ENCODE assay signal across 12 cellular contexts in the genomic region with DNA sequence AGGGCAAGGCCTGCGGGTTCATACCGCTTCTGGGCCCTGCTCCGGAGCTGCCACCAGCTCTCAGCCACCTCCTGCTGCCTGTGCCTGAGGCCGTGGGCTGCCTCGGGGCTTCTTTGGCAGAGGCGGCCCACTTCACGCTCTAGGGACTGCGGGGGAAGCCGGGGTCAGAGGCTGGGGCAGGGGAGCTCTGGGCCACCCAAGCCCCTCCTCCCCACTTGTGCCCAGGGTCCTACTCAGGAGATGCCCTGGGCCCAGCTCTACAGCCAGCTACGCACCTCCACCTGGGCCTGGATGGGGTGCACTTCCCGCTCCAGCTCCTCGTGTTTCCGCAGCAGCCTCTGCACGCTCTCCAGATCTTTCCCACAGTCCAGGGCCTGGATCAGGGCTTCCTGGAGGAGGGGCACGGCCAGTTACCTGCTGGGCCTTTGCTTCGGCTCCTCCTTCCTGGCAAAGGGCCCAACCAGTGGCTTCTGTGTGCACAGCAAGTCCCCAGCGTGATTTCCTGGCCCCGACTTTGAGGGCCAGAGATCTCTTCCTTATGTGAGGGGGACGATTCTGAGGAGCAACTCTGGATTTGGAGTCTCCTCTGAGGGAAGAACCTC. TPM values are rescaled to one million over a fixed set of nuclear protein-coding genes. Genes with fewer than 3 reads are reported as not detected.
DNase-seq lines count a peak whose midpoint lies in the region; ATAC-seq, FAIRE-seq and TF ChIP-seq lines count a peak whose summit lies in the region.
"Had no signal": no experiment of that assay in that cellular context is flagged by ENCODE, and none has a peak within 500 bp of the region (broad histone marks: within the 10 kb centered on the region; RNA-seq: fewer than 3 reads in every experiment).

No MANE protein-coding gene starts in this region.

- FAIRE-seq in HepG2 (lab: Jason Lieb, UNC) (no peak), GM12891 (lab: Jason Lieb, UNC) (no peak)

- no TSS peak for BruUV-seq in HepG2 (replicated peaks; lab: Mats Ljungman, UMichigan)

- no peak for TF ChIP-seq RAD21 in HepG2 (CRISPR knock-in tag; IDR thresholded peaks at IDR 0.05)

- TF ChIP-seq POLR2A in HepG2 (IDR thresholded peaks at IDR 0.05; ENCODE audit: insufficient read depth in 1 of 2, low read depth in 2 of 2, low read length in 2 of 2) (no peak), right lobe of liver (IDR thresholded peaks at IDR 0.05) (no peak), ovary (IDR thresholded peaks at IDR 0.05) (no peak), GM12891 (IDR thresholded peaks at IDR 0.05; ENCODE audit: low read depth, low read length) (no peak)

- H3K27me3 ChIP-seq in HepG2 (ENCODE audit: control insufficient read depth in 1 of 2, insufficient read depth in 2 of 2, low read length in 2 of 2): peaks cover 10 to 40% of the 10 kb centered on the region in 2 experiments; a peak in 4 of 5 replicates
- no peaks in the 10 kb centered on the region for H3K27me3 ChIP-seq in right lobe of liver
- H3K27me3 ChIP-seq in left lung: no peaks in the 10 kb centered on the region
- H3K27me3 ChIP-seq in ovary: no peaks in the 10 kb centered on the region

- in situ Hi-C loops in HepG2 (cut with HindIII; ENCODE audit: extremely low pct_ligation_motif_present, low pct_unique_long_range_greater_than_20kb): no loop called here

- TF ChIP-seq CTCF in HepG2 (CRISPR knock-in tag; IDR thresholded peaks at IDR 0.05) (no peak), right lobe of liver (IDR thresholded peaks at IDR 0.05) (no peak), VCaP (conservative IDR thresholded peaks at IDR 0.05) (no peak), left lung (IDR thresholded peaks at IDR 0.05) (no peak), ovary (IDR thresholded peaks at IDR 0.05) (no peak)

- no peak for TF ChIP-seq EP300 in HepG2 (IDR thresholded peaks at IDR 0.05; ENCODE audit: low read depth in 2 of 2, low read length in 2 of 2)
- TF ChIP-seq EP300 in HepG2 (CRISPR knock-in tag; IDR thresholded peaks at IDR 0.05; ENCODE audit: borderline replicate concordance): no peak
- no peak for TF ChIP-seq EP300 in ovary (IDR thresholded peaks at IDR 0.05)

- no peaks in the 10 kb centered on the region for H3K36me3 ChIP-seq in HepG2 (replicated peaks in 1 of 2; ENCODE audit: control insufficient read depth in 1 of 2, insufficient read depth in 2 of 2, low read length in 2 of 2)
- no peaks in the 10 kb centered on the region for H3K36me3 ChIP-seq in right lobe of liver
- peaks cover 0 to 5% of the 10 kb centered on the region in 2 donors for H3K36me3 ChIP-seq in left lung
- no peaks in the 10 kb centered on the region for H3K36me3 ChIP-seq in ovary

- no peaks in the 10 kb centered on the region for H4K20me1 ChIP-seq in HepG2 (ENCODE audit: insufficient read depth, low read length)

- peaks cover 62% of the 10 kb centered on the region for H3K4me1 ChIP-seq in HepG2 (ENCODE audit: insufficient read depth, low read length)
- H3K4me1 ChIP-seq in right lobe of liver: peaks cover 0 to 12% (median 0%) of the 10 kb centered on the region in 4 donors
- H3K4me1 ChIP-seq in left lung: no peaks in the 10 kb centered on the region
- H3K4me1 ChIP-seq in ovary (ENCODE audit: insufficient read depth): no peaks in the 10 kb centered on the region

- intact Hi-C loops in HepG2 (cut with micrococcal nuclease; ENCODE audit: unreplicated experiment): no loop called here
- intact Hi-C loops in right lobe of liver (cut with DNase I): no loop called here
- intact Hi-C loops in left lung (cut with DNase I): no loop called here
- intact Hi-C loops in ovary (cut with DNase I): no loop called here

- H3K4me2 ChIP-seq in HepG2 (ENCODE audit: low read depth, low read length): peak overlapping the region; percentile 34; the same call in 1 of the 2 replicates

- CTCF ChIA-PET in HepG2 (lab: Yijun Ruan, JAX; ENCODE audit: low intra/inter-chr PET ratio, low total read pairs): no interaction called here

- H3K9me3 ChIP-seq in HepG2 (ENCODE audit: low read length) (no peaks in the 10 kb centered on the region), right lobe of liver (no peaks in the 10 kb centered on the region), left lung (no peaks in the 10 kb centered on the region), ovary (no peaks in the 10 kb centered on the region)

- ATAC-seq in HepG2: no peak
- no peak for ATAC-seq in right lobe of liver
- peak; percentile 53 for ATAC-seq in left lung
- ATAC-seq in HG03097 (IDR thresholded peaks at IDR 0.05; ENCODE audit: low FRiP score, unreplicated experiment): no peak

- 34% methylated on average over 8 of the region's 19 CpGs for WGBS in HepG2 (ENCODE audit: low lambda C conversion rate)
- WGBS in right lobe of liver (ENCODE audit: insufficient coverage, low coverage, low lambda C conversion rate, missing lambda C conversion rate): no CpG with 5 or more reads among the region's 19 CpGs
- WGBS in ovary, 3 donors: 77 to 90% (median 87%) methylated on average over 15 to 19 of the region's 19 CpGs

- H3K4me3 ChIP-seq in HepG2 (replicated peaks in 1 of 3; ENCODE audit: insufficient read depth in 1 of 3, low read depth in 2 of 3, low read length in 3 of 3) (no peak overlapping the region; a peak in 1 of 6 replicates), right lobe of liver (no peak overlapping the region), left lung (no peak overlapping the region), ovary (no peak overlapping the region)

- H3K9ac ChIP-seq in HepG2 (ENCODE audit: insufficient read depth, low read depth, low read length): no peak overlapping the region

- H3K27ac ChIP-seq in HepG2 (ENCODE audit: extremely low read length, insufficient read depth, low read length) (no peak overlapping the region), right lobe of liver (no peak overlapping the region), VCaP (peak overlapping the region; percentile 45; the same call in 1 of the 2 replicates), left lung (no peak overlapping the region), ovary (no peak overlapping the region)

- POLR2A ChIA-PET in HepG2 (lab: Yijun Ruan, JAX): no interaction called here

- DNase-seq in HepG2 (ENCODE audit: low spot score): peak; percentile 20
- DNase-seq in right lobe of liver: no peak
- peak in 1 of 2 donors; percentile 52 for DNase-seq in left lung
- no peak for DNase-seq in ovary
- no peak for DNase-seq in SIG-M5 treated with dmso at 0.1 percent for 504 hours (lab: John Stamatoyannopoulos, UW; ENCODE audit: unreplicated experiment)
- DNase-seq in GM12891 (ENCODE audit: insufficient read length, low spot score): no peak
- DNase-seq: activated CD4-positive, CD25-positive, alpha-beta regulatory T cell; activated naive CD4-positive, alpha-beta T cell treated with anti-CD3 and anti-CD28 coated beads, Interleukin-2, amount 10 ng/mL, durations not matched to agents 7 days and 5 days; DMS79 treated with DMSO at 0.1 percent for 48 hours; stimulated activated naive CD4-positive, alpha-beta T cell treated with Interleukin-2 at 50 U/mL for 16 hours had no signal

- H3K79me2 ChIP-seq in HepG2 (ENCODE audit: insufficient read depth, low read length): no peaks in the 10 kb centered on the region

- no peak overlapping the region for H2AFZ ChIP-seq in HepG2 (ENCODE audit: low read length)

RNA-seq across cellular contexts. Expression of a gene that starts 24.0 kb away (rescaled TPM):
- total RNA-seq in HepG2 (2016; rRNA removed; fragmentation: Illumina TruSeq; extraction: Trizol) (0.55 and 5.1 TPM in 2 replicates), right lobe of liver (1 to 10 TPM in 5 of 6 experiments, under 1 TPM in 1; 0.31 to 7.3 (median 4.7) TPM), left lung (1 to 10 TPM; 9.2 to 9.3 TPM), ovary (10 to 100 TPM in 4 of 7 donors, 1 to 10 TPM in 3; 4.8 to 17.5 (median 12.8) TPM)
- total RNA-seq in HepG2 (2016; cell fraction: cytosol; rRNA removed; fragmentation: Illumina TruSeq; extraction: Trizol; ENCODE audit: low read depth): 1.1 and 1.6 TPM in 2 replicates
- 0.88 and 2.9 TPM in 2 replicates for total RNA-seq in HepG2 (2016; cell fraction: insoluble cytoplasmic fraction; rRNA removed; fragmentation: Illumina TruSeq; extraction: Trizol)
- 0.55 and 1.1 TPM in 2 replicates for total RNA-seq in HepG2 (2016; cell fraction: membrane; rRNA removed; fragmentation: Illumina TruSeq; extraction: Trizol)
- total RNA-seq in HepG2 (2016; cell fraction: nucleus; rRNA removed; fragmentation: Illumina TruSeq; extraction: Trizol): 4.1 and 4.8 TPM in 2 replicates
- polyA plus RNA-seq in HepG2 (2011; rRNA removed) (8.0 and 10.2 TPM in 2 replicates), ovary (10 to 100 TPM in 1 of 2 donors, 1 to 10 TPM in 1; 8.6 to 10.6 TPM)
- 1.2 and 1.9 TPM in 2 replicates for polyA plus RNA-seq in HepG2 (2011; cell fraction: cytosol; rRNA removed)
- 51.3 and 67.9 TPM in 2 replicates for polyA plus RNA-seq in HepG2 (2011; cell fraction: nucleus; rRNA removed)
- 2.9 and 3.7 TPM in 2 replicates for polyA plus RNA-seq in HepG2 (2012)
- polyA plus RNA-seq in HepG2 (2016; cell fraction: cytosol; fragmentation: Illumina TruSeq; extraction: Trizol; ENCODE audit: low read depth): 0.61 and 1.4 TPM in 2 replicates
- 0.63 and 1.2 TPM in 2 replicates for polyA plus RNA-seq in HepG2 (2016; cell fraction: insoluble cytoplasmic fraction; fragmentation: Illumina TruSeq; extraction: Trizol; ENCODE audit: low read depth)
- polyA plus RNA-seq in HepG2 (2016; cell fraction: membrane; fragmentation: Illumina TruSeq; extraction: Trizol; ENCODE audit: low read depth): 1.0 and 1.5 TPM in 2 replicates
- polyA plus RNA-seq in HepG2 (2016; cell fraction: nucleus; fragmentation: Illumina TruSeq; extraction: Trizol; ENCODE audit: insufficient read depth, low read depth): 15.6 and 20.4 TPM in 2 replicates
- 1.1 and 2.7 TPM in 2 replicates for polyA minus RNA-seq in HepG2 (2011; rRNA and poly(A)+ RNA removed; ENCODE audit: low replicate concordance)
- polyA minus RNA-seq in HepG2 (2011; cell fraction: cytosol; rRNA and poly(A)+ RNA removed): 2.2 TPM in 1 of 2 replicates, not detected in the other
- 4.4 and 4.6 TPM in 2 replicates for polyA minus RNA-seq in HepG2 (2011; cell fraction: nucleus; rRNA and poly(A)+ RNA removed)
- 1.4 TPM for polyA plus RNA-seq in GM12891 (2012; ENCODE audit: low read depth, missing spikeins)

RNA-seq across cellular contexts. Expression of a gene that starts 31.2 kb away (rescaled TPM):
- total RNA-seq in HepG2 (2016; rRNA removed; fragmentation: Illumina TruSeq; extraction: Trizol): 0.01 and 0.07 TPM in 2 replicates
- total RNA-seq in HepG2 (2016; cell fraction: cytosol; rRNA removed; fragmentation: Illumina TruSeq; extraction: Trizol; ENCODE audit: low read depth): not detected in 2 replicates
- total RNA-seq in HepG2 (2016; cell fraction: insoluble cytoplasmic fraction; rRNA removed; fragmentation: Illumina TruSeq; extraction: Trizol): 0.04 TPM in 2 replicates
- 0.06 TPM in 1 of 2 replicates, not detected in the other for total RNA-seq in HepG2 (2016; cell fraction: membrane; rRNA removed; fragmentation: Illumina TruSeq; extraction: Trizol)
- 0.06 and 0.09 TPM in 2 replicates for total RNA-seq in HepG2 (2016; cell fraction: nucleus; rRNA removed; fragmentation: Illumina TruSeq; extraction: Trizol)
- polyA plus RNA-seq in HepG2 (2011; rRNA removed): 0.01 and 0.03 TPM in 2 replicates
- 0.01 and 0.03 TPM in 2 replicates for polyA plus RNA-seq in HepG2 (2011; cell fraction: cytosol; rRNA removed)
- 0.21 and 0.23 TPM in 2 replicates for polyA plus RNA-seq in HepG2 (2011; cell fraction: nucleus; rRNA removed)
- polyA plus RNA-seq in HepG2 (2012): 0.16 TPM in 1 of 2 replicates, not detected in the other
- 0.01 TPM in 1 of 2 replicates, not detected in the other for polyA plus RNA-seq in HepG2 (2016; cell fraction: cytosol; fragmentation: Illumina TruSeq; extraction: Trizol; ENCODE audit: low read depth)
- 0.11 TPM in 1 of 2 replicates, not detected in the other for polyA plus RNA-seq in HepG2 (2016; cell fraction: insoluble cytoplasmic fraction; fragmentation: Illumina TruSeq; extraction: Trizol; ENCODE audit: low read depth)
- polyA plus RNA-seq in HepG2 (2016; cell fraction: membrane; fragmentation: Illumina TruSeq; extraction: Trizol; ENCODE audit: low read depth): 0.01 and 0.08 TPM in 2 replicates
- polyA plus RNA-seq in HepG2 (2016; cell fraction: nucleus; fragmentation: Illumina TruSeq; extraction: Trizol; ENCODE audit: insufficient read depth, low read depth): 0.36 and 0.44 TPM in 2 replicates
- polyA minus RNA-seq in HepG2 (2011; rRNA and poly(A)+ RNA removed; ENCODE audit: low replicate concordance): 0.40 TPM in 1 of 2 replicates, not detected in the other
- not detected in 2 replicates for polyA minus RNA-seq in HepG2 (2011; cell fraction: cytosol; rRNA and poly(A)+ RNA removed)
- polyA minus RNA-seq in HepG2 (2011; cell fraction: nucleus; rRNA and poly(A)+ RNA removed): under 0.01 TPM in 1 of 2 replicates, not detected in the other
- total RNA-seq in right lobe of liver: 1 to 10 TPM in 2 of 6 experiments, under 1 TPM in 4; 0.06 to 3.2 (median 0.81) TPM
- 1 to 10 TPM; 2.2 to 4.8 TPM for total RNA-seq in left lung
- 1 to 10 TPM in 2 of 7 donors, under 1 TPM in 5; 0.30 to 1.5 (median 0.77) TPM for total RNA-seq in ovary
- polyA plus RNA-seq in ovary: under 1 TPM; 0.28 to 0.80 TPM
- polyA plus RNA-seq in GM12891 (2012; ENCODE audit: low read depth, missing spikeins): 0.08 TPM

RNA-seq across cellular contexts. Expression of a gene that starts 34.7 kb away (rescaled TPM):
- total RNA-seq in HepG2 (2016; rRNA removed; fragmentation: Illumina TruSeq; extraction: Trizol): 5.4 and 7.1 TPM in 2 replicates
- total RNA-seq in HepG2 (2016; cell fraction: cytosol; rRNA removed; fragmentation: Illumina TruSeq; extraction: Trizol; ENCODE audit: low read depth): 0.40 and 0.53 TPM in 2 replicates
- total RNA-seq in HepG2 (2016; cell fraction: insoluble cytoplasmic fraction; rRNA removed; fragmentation: Illumina TruSeq; extraction: Trizol): 6.2 and 6.5 TPM in 2 replicates
- total RNA-seq in HepG2 (2016; cell fraction: membrane; rRNA removed; fragmentation: Illumina TruSeq; extraction: Trizol): 2.0 and 2.1 TPM in 2 replicates
- total RNA-seq in HepG2 (2016; cell fraction: nucleus; rRNA removed; fragmentation: Illumina TruSeq; extraction: Trizol): 7.6 and 8.2 TPM in 2 replicates
- 6.4 and 7.2 TPM in 2 replicates for polyA plus RNA-seq in HepG2 (2011; rRNA removed)
- polyA plus RNA-seq in HepG2 (2011; cell fraction: cytosol; rRNA removed): 4.5 and 4.9 TPM in 2 replicates
- 22.2 and 32.3 TPM in 2 replicates for polyA plus RNA-seq in HepG2 (2011; cell fraction: nucleus; rRNA removed)
- polyA plus RNA-seq in HepG2 (2012): 3.7 and 5.4 TPM in 2 replicates
- polyA plus RNA-seq in HepG2 (2016; cell fraction: cytosol; fragmentation: Illumina TruSeq; extraction: Trizol; ENCODE audit: low read depth): 2.3 TPM in 2 replicates
- polyA plus RNA-seq in HepG2 (2016; cell fraction: insoluble cytoplasmic fraction; fragmentation: Illumina TruSeq; extraction: Trizol; ENCODE audit: low read depth): 5.3 and 6.2 TPM in 2 replicates
- 2.5 and 2.6 TPM in 2 replicates for polyA plus RNA-seq in HepG2 (2016; cell fraction: membrane; fragmentation: Illumina TruSeq; extraction: Trizol; ENCODE audit: low read depth)
- polyA plus RNA-seq in HepG2 (2016; cell fraction: nucleus; fragmentation: Illumina TruSeq; extraction: Trizol; ENCODE audit: insufficient read depth, low read depth): 17.3 and 19.5 TPM in 2 replicates
- polyA minus RNA-seq in HepG2 (2011; rRNA and poly(A)+ RNA removed; ENCODE audit: low replicate concordance): 7.1 and 9.6 TPM in 2 replicates
- 1.2 and 4.6 TPM in 2 replicates for polyA minus RNA-seq in HepG2 (2011; cell fraction: cytosol; rRNA and poly(A)+ RNA removed)
- polyA minus RNA-seq in HepG2 (2011; cell fraction: nucleus; rRNA and poly(A)+ RNA removed): 3.2 and 8.8 TPM in 2 replicates
- total RNA-seq in right lobe of liver: 1 to 10 TPM; 6.0 to 8.6 (median 7.3) TPM
- 10 to 100 TPM; 19.5 to 26.4 TPM for total RNA-seq in left lung
- total RNA-seq in ovary: 10 to 100 TPM; 13.8 to 21.4 (median 15.6) TPM
- 10 to 100 TPM in 1 of 2 donors, 1 to 10 TPM in 1; 3.0 to 11.4 TPM for polyA plus RNA-seq in ovary
- 3.8 TPM for polyA plus RNA-seq in GM12891 (2012; ENCODE audit: low read depth, missing spikeins)
